In genomic region chr2:196618661-196619060, GRCh38 we compare ENCODE assay signal across 28 cellular contexts. TPM values are rescaled to one million over a fixed set of nuclear protein-coding genes. Genes with fewer than 3 reads are reported as not detected.
DNase-seq lines count a peak whose midpoint lies in the region; ATAC-seq, FAIRE-seq and TF ChIP-seq lines count a peak whose summit lies in the region.
"Had no signal": no experiment of that assay in that cellular context is flagged by ENCODE, and none has a peak within 500 bp of the region (broad histone marks: within the 10 kb centered on the region; RNA-seq: fewer than 3 reads in every experiment).

No MANE protein-coding gene starts in this region.

- no peaks in the 10 kb centered on the region for H3K4me1 Mint-ChIP-seq in stimulated activated naive B cell treated with anti-CD40 and anti-IgM and Interleukin-4, amounts not matched to agents 10 μg/mL and 1 μg/mL and 100 μg/mL, for 72 hours
- H3K4me1 Mint-ChIP-seq: CD14-positive monocyte; CD4-positive, alpha-beta memory T cell; CD4-positive, CD25-positive, alpha-beta regulatory T cell; CD8-positive, alpha-beta memory T cell had no signal

- no peaks in the 10 kb centered on the region for H3K9me3 ChIP-seq in H1 (ENCODE audit: insufficient read depth in 2 of 2, low read depth in 1 of 2, low read length in 1 of 2)
- no peaks in the 10 kb centered on the region for H3K9me3 ChIP-seq in osteoblast (ENCODE audit: low read depth, low read length)
- no peaks in the 10 kb centered on the region for H3K9me3 ChIP-seq in mucosa of descending colon
- H3K9me3 ChIP-seq: A549, BE2C, BLaER1 had no signal

- FAIRE-seq in H1 (lab: Jason Lieb, UNC), result no peak
- FAIRE-seq: A549, GM12878, GM12892, GM18507 had no signal

- POLR2A ChIA-PET in H1 (lab: Charles Lee; ENCODE audit: partially characterized antibody), result no interaction called here

- no peak for TF ChIP-seq EP300 in H1 (IDR thresholded peaks at IDR 0.05; ENCODE audit: borderline replicate concordance in 1 of 2, low read depth in 2 of 2, low read length in 2 of 2)

- no peaks in the 10 kb centered on the region for H3K79me1 ChIP-seq in H1 (ENCODE audit: low read depth, low read length)

- no peak overlapping the region for H3K14ac ChIP-seq in H1 (ENCODE audit: insufficient read length)

- no peak for TF ChIP-seq POLR2A in H1 (IDR thresholded peaks at IDR 0.05; ENCODE audit: control extremely low read depth in 1 of 2, low read depth in 2 of 2, low read length in 2 of 2)

- peaks cover 23 to 26% of the 10 kb centered on the region in 2 donors for H3K27me3 Mint-ChIP-seq in stimulated activated naive B cell treated with anti-CD40 and anti-IgM and Interleukin-4, amounts not matched to agents 10 μg/mL and 1 μg/mL and 100 μg/mL, for 72 hours

- no peak overlapping the region for H2BK5ac ChIP-seq in H1 (ENCODE audit: low read depth, low read length)

- H4K91ac ChIP-seq in H1 (replicated peaks; ENCODE audit: insufficient read length, low read length), result no peak overlapping the region

- H3K56ac ChIP-seq in H1 (replicated peaks; ENCODE audit: insufficient read length, low read depth, low read length), result no peak overlapping the region

- intact Hi-C loops in mucosa of descending colon (cut with DNase I, micrococcal nuclease), result no loop called here

- no peaks in the 10 kb centered on the region for H3K23me2 ChIP-seq in H1 (ENCODE audit: low read depth, low read length)

- H3K36me3 ChIP-seq in H1 (ENCODE audit: control insufficient read depth in 2 of 4, insufficient read depth in 4 of 4, low read length in 3 of 4), result no peaks in the 10 kb centered on the region
- no peaks in the 10 kb centered on the region for H3K36me3 ChIP-seq in osteoblast (ENCODE audit: insufficient read depth, low read length)
- no peaks in the 10 kb centered on the region for H3K36me3 ChIP-seq in mucosa of descending colon (ENCODE audit: low read depth)
- H3K36me3 ChIP-seq: BE2C, BLaER1 had no signal

- no peak overlapping the region for H3K27ac ChIP-seq in H1 (ENCODE audit: low read depth, low read length)
- no peak overlapping the region for H3K27ac ChIP-seq in osteoblast (ENCODE audit: low read depth, low read length)
- H3K27ac ChIP-seq: 22Rv1, A549, BLaER1 had no signal

- H3K27ac Mint-ChIP-seq in stimulated activated naive B cell treated with anti-CD40 and anti-IgM and Interleukin-4, amounts not matched to agents 10 μg/mL and 1 μg/mL and 100 μg/mL, for 72 hours, result no peak overlapping the region
- H3K27ac Mint-ChIP-seq: CD14-positive monocyte; CD4-positive, alpha-beta memory T cell; CD4-positive, CD25-positive, alpha-beta regulatory T cell; CD8-positive, alpha-beta memory T cell had no signal

- no peak overlapping the region for H2BK15ac ChIP-seq in H1 (ENCODE audit: low read length)

- H3K79me2 ChIP-seq in H1 (ENCODE audit: control insufficient read depth in 1 of 2, insufficient read depth in 2 of 2, low read length in 2 of 2), result no peaks in the 10 kb centered on the region
- H3K79me2 ChIP-seq in osteoblast (ENCODE audit: insufficient read depth, low read length), result no peaks in the 10 kb centered on the region

- H3K27me3 ChIP-seq in H1 (replicated peaks in 1 of 4; ENCODE audit: control insufficient read depth in 3 of 4, extremely low read depth in 1 of 4, insufficient read depth in 3 of 4, low read length in 3 of 4), result no peaks in the 10 kb centered on the region
- no peaks in the 10 kb centered on the region for H3K27me3 ChIP-seq in osteoblast (ENCODE audit: insufficient read depth, low read length)
- H3K27me3 ChIP-seq: BE2C, BLaER1 had no signal

- no peak overlapping the region for H3K4me3 Mint-ChIP-seq in stimulated activated naive B cell treated with anti-CD40 and anti-IgM and Interleukin-4, amounts not matched to agents 10 μg/mL and 1 μg/mL and 100 μg/mL, for 72 hours
- H3K4me3 Mint-ChIP-seq: CD14-positive monocyte; CD4-positive, alpha-beta memory T cell; CD4-positive, CD25-positive, alpha-beta regulatory T cell; CD8-positive, alpha-beta memory T cell had no signal

- H3K9ac ChIP-seq in H1 (replicated peaks in 1 of 4; ENCODE audit: extremely low read depth in 1 of 4, low read depth in 3 of 4, low read length in 3 of 4), result no peak overlapping the region
- H3K9ac ChIP-seq: BLaER1 had no signal

- H3K4me2 ChIP-seq in H1 (ENCODE audit: insufficient read depth in 1 of 2, low read depth in 2 of 2, low read length in 2 of 2), result no peak overlapping the region
- H3K4me2 ChIP-seq in osteoblast (ENCODE audit: insufficient read depth, low read length), result no peak overlapping the region
- H3K4me2 ChIP-seq: A549, BLaER1 had no signal

- DNase-seq in AG20443 (ENCODE audit: low spot score) (peak; percentile 18), H1 (ENCODE audit: low read depth in 1 of 2, low spot score in 2 of 2) (no peak), fibroblast of gingiva (ENCODE audit: low read depth) (peak; percentile 39), osteoblast (ENCODE audit: insufficient read length, low spot score, missing footprints) (no peak), mucosa of descending colon (no peak)
- no peak for DNase-seq in stimulated activated naive CD8-positive, alpha-beta T cell treated with anti-CD3 and anti-CD28 coated beads, Interleukin-15, Interleukin-2, amounts not matched to agents 100 U/mL and 50 U/mL, for 24 hours
- no peak for DNase-seq in stimulated activated naive B cell treated with anti-CD40 and anti-IgM and Interleukin-4, amounts not matched to agents 10 μg/mL and 1 μg/mL and 100 μg/mL, for 72 hours
- DNase-seq: BE2C; C1 segment of cervical spinal cord; CD4-positive, alpha-beta memory T cell; CD4-positive, CD25-positive, alpha-beta regulatory T cell; CD8-positive, alpha-beta memory T cell; COR-L47; DMS 273 treated with DMSO at 0.1 percent for 48 hours; DMS153; DMS53; DMS79; DND-41; EL; GDM1 had no signal

- H2BK20ac ChIP-seq in H1 (ENCODE audit: low read length), result no peak overlapping the region

- TF ChIP-seq RAD21 in H1 (IDR thresholded peaks at IDR 0.05 in 1 of 2, conservative IDR thresholded peaks at IDR 0.05 in 1 of 2; ENCODE audit: low read depth in 2 of 2, low read length in 2 of 2), result no peak

- no peak overlapping the region for H3K4me3 ChIP-seq in H1 (ENCODE audit: extremely low read depth in 1 of 4, insufficient read depth in 2 of 4, low read depth in 3 of 4, low read length in 4 of 4)
- no peak overlapping the region for H3K4me3 ChIP-seq in osteoblast (ENCODE audit: insufficient read depth, low read length)
- H3K4me3 ChIP-seq in mucosa of descending colon, result no peak overlapping the region
- H3K4me3 ChIP-seq: A549, BLaER1, GM12878 had no signal

- no peak for ATAC-seq in stimulated activated naive CD8-positive, alpha-beta T cell treated with anti-CD3 and anti-CD28 coated beads, Interleukin-15, Interleukin-2, amounts not matched to agents 100 U/mL and 50 U/mL, for 24 hours
- ATAC-seq in stimulated activated naive B cell treated with anti-CD40 and anti-IgM and Interleukin-4, amounts not matched to agents 10 μg/mL and 1 μg/mL and 100 μg/mL, for 72 hours (replicated peaks), result no peak
- no peak for ATAC-seq in mucosa of descending colon
- ATAC-seq: A549, GM12878 had no signal

- H2BK12ac ChIP-seq in H1 (ENCODE audit: low read depth, low read length), result no peak overlapping the region

- no peak for TF ChIP-seq CTCF in H1 (IDR thresholded peaks at IDR 0.05; ENCODE audit: control extremely low read depth in 1 of 3, insufficient read depth in 1 of 3, low read depth in 1 of 3, low read length in 3 of 3)
- no peak for TF ChIP-seq CTCF in osteoblast (IDR thresholded peaks at IDR 0.05; ENCODE audit: extremely low read depth, low read depth, low read length)
- no peak for TF ChIP-seq CTCF in mucosa of descending colon (IDR thresholded peaks at IDR 0.05)

- CTCF ChIA-PET in H1 (lab: Charles Lee; ENCODE audit: partially characterized antibody), result interaction anchor here (1.5 kb wide), 1 partner anchor 22 kb away, joined by 3 read pairs; no protein-coding TSS in a partner anchor

- H4K20me1 ChIP-seq in H1 (replicated peaks in 1 of 2; ENCODE audit: control insufficient read depth in 1 of 2, insufficient read depth in 2 of 2, low read length in 2 of 2) (no peaks in the 10 kb centered on the region), osteoblast (ENCODE audit: insufficient read depth, low read length) (no peaks in the 10 kb centered on the region)
- H4K20me1 ChIP-seq: BLaER1 had no signal

- no peaks in the 10 kb centered on the region for H3K4me1 ChIP-seq in H1 (replicated peaks in 1 of 4; ENCODE audit: control insufficient read depth in 3 of 4, insufficient read depth in 4 of 4, low read length in 3 of 4)
- H3K4me1 ChIP-seq in osteoblast (ENCODE audit: insufficient read depth, low read length), result peaks cover 5% of the 10 kb centered on the region
- H3K4me1 ChIP-seq in mucosa of descending colon (ENCODE audit: low read depth), result no peaks in the 10 kb centered on the region
- H3K4me1 ChIP-seq: A549, BE2C, BLaER1 had no signal

- 91% methylated on average over 4 of the region's 4 CpGs; no CpG with 5 or more reads in 1 of the 2 experiments for WGBS in H1 (ENCODE audit: extremely low coverage in 1 of 2, insufficient coverage in 1 of 2, insufficient read length in 1 of 2, insufficient replicate concordance in 2 of 2, low coverage in 1 of 2, low lambda C conversion rate in 2 of 2, missing lambda C conversion rate in 1 of 2), 2 experiments

- no peak overlapping the region for H3K23ac ChIP-seq in H1 (ENCODE audit: insufficient read length)

- H3K9me3 Mint-ChIP-seq in stimulated activated naive B cell treated with anti-CD40 and anti-IgM and Interleukin-4, amounts not matched to agents 10 μg/mL and 1 μg/mL and 100 μg/mL, for 72 hours, result peaks cover 7 to 8% of the 10 kb centered on the region in 2 donors

- H3K4ac ChIP-seq in H1 (replicated peaks; ENCODE audit: insufficient read length, low read depth, low read length), result no peak overlapping the region

- H4K5ac ChIP-seq in H1 (ENCODE audit: insufficient read length, low read depth, low read length), result no peak overlapping the region

- no peak overlapping the region for H4K8ac ChIP-seq in H1 (ENCODE audit: extremely low read depth, insufficient read depth, low read length)

- H2AK5ac ChIP-seq in H1 (ENCODE audit: low read depth, low read length), result no peak overlapping the region

- no peak overlapping the region for H3K18ac ChIP-seq in H1 (ENCODE audit: extremely low read depth, low read length)

- no peaks in the 10 kb centered on the region for H3K36me3 Mint-ChIP-seq in stimulated activated naive B cell treated with anti-CD40 and anti-IgM and Interleukin-4, amounts not matched to agents 10 μg/mL and 1 μg/mL and 100 μg/mL, for 72 hours
- H3K36me3 Mint-ChIP-seq: CD14-positive monocyte; CD4-positive, alpha-beta memory T cell; CD4-positive, CD25-positive, alpha-beta regulatory T cell; CD8-positive, alpha-beta memory T cell had no signal

- peak overlapping the region; percentile 39; the same call in 1 of the 2 replicates for H2AFZ ChIP-seq in H1 (ENCODE audit: low read length)
- peak overlapping the region; percentile 68 for H2AFZ ChIP-seq in osteoblast (ENCODE audit: low read length)

- H2BK120ac ChIP-seq in H1 (replicated peaks; ENCODE audit: low read depth, low read length), result no peak overlapping the region

RNA-seq across cellular contexts. Expression of gene CCDC150, which starts 20.9 kb away (rescaled TPM):
- 31.9 and 42.2 TPM in 2 replicates for total RNA-seq in H1 (2021; fragmentation: NEBNext Ultra II Directional; extraction: Animal tissue kit (Norgen Biotek cat#: 25700))
- polyA plus RNA-seq in H1 (2011; rRNA removed), result 6.1 and 8.3 TPM in 2 replicates
- polyA plus RNA-seq in H1 (2011; cell fraction: cytosol; rRNA removed), result 15.1 TPM
- polyA plus RNA-seq in H1 (2011; cell fraction: nucleus; rRNA removed), result 26.5 TPM
- 21.8 to 51.1 TPM (median 33.4 TPM) in 4 replicates for polyA plus RNA-seq in H1 (2012, experiment 1 of 2)
- polyA plus RNA-seq in H1 (2012, experiment 2 of 2), result 1.7 TPM
- polyA plus RNA-seq in H1 (2013, experiment 1 of 2), result 44.2 TPM
- polyA plus RNA-seq in H1 (2013, experiment 2 of 2), result 35.5 TPM
- 25.3 and 41.2 TPM in 2 replicates for polyA minus RNA-seq in H1 (2011; rRNA and poly(A)+ RNA removed)
- polyA minus RNA-seq in H1 (2011; cell fraction: cytosol; rRNA and poly(A)+ RNA removed), result 19.7 TPM
- polyA minus RNA-seq in H1 (2011; cell fraction: nucleus; rRNA and poly(A)+ RNA removed), result 151 TPM
- 5.8 and 8.5 TPM in 2 replicates for total RNA-seq in osteoblast
- total RNA-seq in mucosa of descending colon, result 1 to 10 TPM; 2.1 to 5.3 (median 3.1) TPM
- polyA plus RNA-seq: CD14-positive monocyte; CD4-positive, alpha-beta memory T cell had no signal

RNA-seq across cellular contexts. Expression of gene HECW2, which starts 25.3 kb away (rescaled TPM):
- 3.6 and 5.1 TPM in 2 replicates for total RNA-seq in H1 (2021; fragmentation: NEBNext Ultra II Directional; extraction: Animal tissue kit (Norgen Biotek cat#: 25700))
- polyA plus RNA-seq in H1 (2011; rRNA removed), result 1.2 TPM in 2 replicates
- polyA plus RNA-seq in H1 (2011; cell fraction: cytosol; rRNA removed), result 0.92 TPM
- polyA plus RNA-seq in H1 (2011; cell fraction: nucleus; rRNA removed), result 2.5 TPM
- 1.4 to 2.0 TPM (median 1.7 TPM) in 4 replicates for polyA plus RNA-seq in H1 (2012, experiment 1 of 2)
- polyA plus RNA-seq in H1 (2012, experiment 2 of 2), result 0.26 TPM
- polyA plus RNA-seq in H1 (2013, experiment 1 of 2), result 1.4 TPM
- 1.5 TPM for polyA plus RNA-seq in H1 (2013, experiment 2 of 2)
- polyA minus RNA-seq in H1 (2011; rRNA and poly(A)+ RNA removed), result 9.4 and 10.9 TPM in 2 replicates
- polyA minus RNA-seq in H1 (2011; cell fraction: cytosol; rRNA and poly(A)+ RNA removed), result 1.8 TPM
- 22.2 TPM for polyA minus RNA-seq in H1 (2011; cell fraction: nucleus; rRNA and poly(A)+ RNA removed)
- total RNA-seq in osteoblast, result 26.1 and 69.8 TPM in 2 replicates
- total RNA-seq in mucosa of descending colon, result 1 to 10 TPM; 1.4 to 3.1 (median 1.5) TPM
- total RNA-seq: G401 had no signal
- polyA plus RNA-seq: CD8-positive, alpha-beta memory T cell had no signal

Comparison
In these comparisons a context has a peak if more than half of its experiments do, and no peak if none do; other contexts are left out.
1. DNase-seq: peak in AG20443 (single experiment) and fibroblast of gingiva (single experiment); none in H1 (0 of 2), osteoblast (single experiment), stimulated activated naive CD8-positive, alpha-beta T cell treated with anti-CD3 and anti-CD28 coated beads, Interleukin-15, Interleukin-2, amounts not matched to agents 100 U/mL and 50 U/mL, for 24 hours (single experiment), stimulated activated naive B cell treated with anti-CD40 and anti-IgM and Interleukin-4, amounts not matched to agents 10 μg/mL and 1 μg/mL and 100 μg/mL, for 72 hours (single experiment) and mucosa of descending colon (0 of 3).